33 cellular contexts compared by ENCODE assay signal in the genomic region with DNA sequence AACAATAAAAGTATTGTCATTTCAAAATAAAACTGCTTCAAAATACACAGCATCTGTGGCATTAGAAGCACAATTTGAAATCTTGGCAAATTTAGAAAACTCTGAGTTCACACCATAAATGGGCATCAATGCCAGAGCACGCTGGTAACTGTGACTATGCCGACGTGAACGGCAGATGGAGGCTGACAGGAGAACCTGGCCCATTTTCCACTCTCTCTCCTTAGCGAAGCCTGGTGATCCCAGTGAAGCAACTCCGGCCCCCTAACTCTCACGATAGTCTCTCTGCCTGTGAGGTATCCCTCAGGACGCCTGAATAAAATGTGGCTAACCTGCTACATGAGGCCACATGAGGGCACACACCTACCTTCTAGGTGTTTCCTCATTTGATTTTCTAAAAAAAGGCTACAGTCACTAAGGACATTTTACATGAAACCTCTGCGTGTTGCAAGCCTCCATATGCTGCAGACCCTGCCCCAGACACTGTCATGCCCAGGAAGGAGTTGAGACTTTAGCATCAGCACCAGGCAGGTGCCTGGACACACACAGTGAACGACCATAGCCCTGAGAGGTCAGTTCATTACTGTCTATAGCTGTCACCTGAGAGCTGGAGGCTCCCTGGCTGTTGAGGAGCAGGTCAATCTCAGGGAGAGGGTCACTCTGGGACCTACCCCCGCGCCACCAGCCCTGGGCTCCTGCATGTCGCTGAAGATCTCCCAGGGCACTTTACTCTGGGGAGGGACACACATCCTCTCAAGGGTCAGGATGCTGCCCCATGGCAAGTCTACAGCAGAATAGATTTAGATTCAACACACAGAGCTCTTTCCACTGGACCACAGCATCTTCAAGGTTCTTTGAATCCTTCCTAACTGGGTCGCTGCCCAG.
DNase-seq lines count a peak whose midpoint lies in the region; ATAC-seq, FAIRE-seq and TF ChIP-seq lines count a peak whose summit lies in the region.
"Had no signal": no experiment of that assay in that cellular context is flagged by ENCODE, and none has a peak within 500 bp of the region (broad histone marks: within the 10 kb centered on the region; RNA-seq: fewer than 3 reads in every experiment).

No MANE protein-coding gene starts in this region.

- H3K4me1 Mint-ChIP-seq in activated CD8-positive, alpha-beta T cell treated with anti-CD3 and anti-CD28 coated beads, Interleukin-2, amount 10 ng/mL, durations not matched to agents 7 days and 5 days (ENCODE audit: low read depth) = no peaks in the 10 kb centered on the region
- no peaks in the 10 kb centered on the region for H3K4me1 Mint-ChIP-seq in activated CD8-positive, alpha-beta T cell treated with anti-CD3 and anti-CD28 coated beads for 36 hours (ENCODE audit: low read depth)
- no peaks in the 10 kb centered on the region for H3K4me1 Mint-ChIP-seq in stimulated activated effector memory CD8-positive, alpha-beta T cell treated with anti-CD3 and anti-CD28 coated beads, Interleukin-12 subunit alpha, Interleukin-12 subunit beta, amount 100 ng/mL, for 72 hours
- H3K4me1 Mint-ChIP-seq in T-cell = no peaks in the 10 kb centered on the region
- H3K4me1 Mint-ChIP-seq: activated naive CD8-positive, alpha-beta T cell treated with anti-CD3 and anti-CD28 coated beads for 36 hours; central memory CD8-positive, alpha-beta T cell; WTC11 had no signal

- H3K4me3 ChIP-seq in bronchial epithelial cell (ENCODE audit: low read depth, low read length) = no peak overlapping the region
- H3K4me3 ChIP-seq: GM12878, GM23248, lower lobe of right lung, prostate gland, tibial artery had no signal

- H3K9me3 Mint-ChIP-seq in activated CD8-positive, alpha-beta T cell treated with anti-CD3 and anti-CD28 coated beads, Interleukin-2, amount 10 ng/mL, durations not matched to agents 7 days and 5 days (ENCODE audit: insufficient read depth) = no peaks in the 10 kb centered on the region
- H3K9me3 Mint-ChIP-seq in activated CD8-positive, alpha-beta T cell treated with anti-CD3 and anti-CD28 coated beads for 36 hours = no peaks in the 10 kb centered on the region
- no peaks in the 10 kb centered on the region for H3K9me3 Mint-ChIP-seq in stimulated activated effector memory CD8-positive, alpha-beta T cell treated with anti-CD3 and anti-CD28 coated beads, Interleukin-12 subunit alpha, Interleukin-12 subunit beta, amount 100 ng/mL, for 72 hours
- H3K9me3 Mint-ChIP-seq in T-cell = no peaks in the 10 kb centered on the region
- H3K9me3 Mint-ChIP-seq: activated naive CD8-positive, alpha-beta T cell treated with anti-CD3 and anti-CD28 coated beads for 36 hours; CD4-positive, alpha-beta memory T cell; central memory CD8-positive, alpha-beta T cell; HFFc6; WTC11 had no signal

- intact Hi-C loops in activated CD8-positive, alpha-beta T cell treated with anti-CD3 and anti-CD28 coated beads for 36 hours (cut with micrococcal nuclease) = no loop called here

- H3K27me3 ChIP-seq in bronchial epithelial cell (ENCODE audit: control insufficient read depth, insufficient read depth, low read length) = no peaks in the 10 kb centered on the region
- H3K27me3 ChIP-seq: tibial artery had no signal

- H3K36me3 Mint-ChIP-seq in activated CD8-positive, alpha-beta T cell treated with anti-CD3 and anti-CD28 coated beads, Interleukin-2, amount 10 ng/mL, durations not matched to agents 7 days and 5 days (ENCODE audit: low read depth) = peaks cover 25% of the 10 kb centered on the region
- peaks cover 12% of the 10 kb centered on the region for H3K36me3 Mint-ChIP-seq in activated CD8-positive, alpha-beta T cell treated with anti-CD3 and anti-CD28 coated beads for 36 hours (ENCODE audit: low read depth)
- H3K36me3 Mint-ChIP-seq in stimulated activated effector memory CD8-positive, alpha-beta T cell treated with anti-CD3 and anti-CD28 coated beads, Interleukin-12 subunit alpha, Interleukin-12 subunit beta, amount 100 ng/mL, for 72 hours = peaks cover 81% of the 10 kb centered on the region
- H3K36me3 Mint-ChIP-seq in T-cell = peaks cover 57% of the 10 kb centered on the region

- no peak for TF ChIP-seq CTCF in activated CD8-positive, alpha-beta T cell treated with anti-CD3 and anti-CD28 coated beads for 36 hours (IDR thresholded peaks at IDR 0.05)
- TF ChIP-seq CTCF in bronchial epithelial cell (IDR thresholded peaks at IDR 0.05; ENCODE audit: insufficient read depth, low read length, severe bottlenecking) = no peak

- FAIRE-seq in bronchial epithelial cell (lab: Jason Lieb, UNC) = peak; percentile 58
- FAIRE-seq: GM12878, kidney had no signal

- peak overlapping the region; percentile 50 for H3K27ac Mint-ChIP-seq in activated CD8-positive, alpha-beta T cell treated with anti-CD3 and anti-CD28 coated beads, Interleukin-2, amount 10 ng/mL, durations not matched to agents 7 days and 5 days
- no peak overlapping the region for H3K27ac Mint-ChIP-seq in activated CD8-positive, alpha-beta T cell treated with anti-CD3 and anti-CD28 coated beads for 36 hours
- peak overlapping the region; percentile 23 for H3K27ac Mint-ChIP-seq in stimulated activated effector memory CD8-positive, alpha-beta T cell treated with anti-CD3 and anti-CD28 coated beads, Interleukin-12 subunit alpha, Interleukin-12 subunit beta, amount 100 ng/mL, for 72 hours
- H3K27ac Mint-ChIP-seq in T-cell = peak overlapping the region in 1 of 2 donors; percentile 61
- H3K27ac Mint-ChIP-seq: HFFc6, WTC11 had no signal

- H3K27me3 Mint-ChIP-seq in activated CD8-positive, alpha-beta T cell treated with anti-CD3 and anti-CD28 coated beads, Interleukin-2, amount 10 ng/mL, durations not matched to agents 7 days and 5 days (ENCODE audit: low read depth) = no peaks in the 10 kb centered on the region
- H3K27me3 Mint-ChIP-seq in activated CD8-positive, alpha-beta T cell treated with anti-CD3 and anti-CD28 coated beads for 36 hours = no peaks in the 10 kb centered on the region
- H3K27me3 Mint-ChIP-seq in T-cell = no peaks in the 10 kb centered on the region
- H3K27me3 Mint-ChIP-seq: activated naive CD8-positive, alpha-beta T cell treated with anti-CD3 and anti-CD28 coated beads for 36 hours; CD4-positive, alpha-beta memory T cell; central memory CD8-positive, alpha-beta T cell had no signal

- POLR2A ChIA-PET in activated CD8-positive, alpha-beta T cell treated with anti-CD3 and anti-CD28 coated beads, Interleukin-2, amount 10 ng/mL, durations not matched to agents 7 days and 5 days (lab: Charles Lee) = no interaction called here
- POLR2A ChIA-PET in activated CD8-positive, alpha-beta T cell treated with anti-CD3 and anti-CD28 coated beads for 36 hours (lab: Charles Lee) = no interaction called here
- POLR2A ChIA-PET in T-cell (lab: Charles Lee) = no interaction called here

- CTCF ChIA-PET in activated CD8-positive, alpha-beta T cell treated with anti-CD3 and anti-CD28 coated beads, Interleukin-2, amount 10 ng/mL, durations not matched to agents 7 days and 5 days (lab: Charles Lee) = no interaction called here
- CTCF ChIA-PET in activated CD8-positive, alpha-beta T cell treated with anti-CD3 and anti-CD28 coated beads for 36 hours (lab: Charles Lee) = no interaction called here
- CTCF ChIA-PET in T-cell (lab: Charles Lee) = no interaction called here

- no peak overlapping the region for H3K4me3 Mint-ChIP-seq in activated CD8-positive, alpha-beta T cell treated with anti-CD3 and anti-CD28 coated beads, Interleukin-2, amount 10 ng/mL, durations not matched to agents 7 days and 5 days
- no peak overlapping the region for H3K4me3 Mint-ChIP-seq in activated CD8-positive, alpha-beta T cell treated with anti-CD3 and anti-CD28 coated beads for 36 hours
- no peak overlapping the region for H3K4me3 Mint-ChIP-seq in stimulated activated effector memory CD8-positive, alpha-beta T cell treated with anti-CD3 and anti-CD28 coated beads, Interleukin-12 subunit alpha, Interleukin-12 subunit beta, amount 100 ng/mL, for 72 hours
- H3K4me3 Mint-ChIP-seq in T-cell = no peak overlapping the region
- H3K4me3 Mint-ChIP-seq: activated naive CD8-positive, alpha-beta T cell treated with anti-CD3 and anti-CD28 coated beads for 36 hours; CD4-positive, alpha-beta memory T cell; central memory CD8-positive, alpha-beta T cell; HFFc6; WTC11 had no signal

- peaks cover 34% of the 10 kb centered on the region for H3K36me3 ChIP-seq in bronchial epithelial cell (ENCODE audit: control insufficient read depth, insufficient read depth, low read length)

- ATAC-seq in activated CD8-positive, alpha-beta T cell treated with anti-CD3 and anti-CD28 coated beads, Interleukin-2, amount 10 ng/mL, durations not matched to agents 7 days and 5 days = no peak
- no peak for ATAC-seq in activated CD8-positive, alpha-beta T cell treated with anti-CD3 and anti-CD28 coated beads for 36 hours
- ATAC-seq in stimulated activated effector memory CD8-positive, alpha-beta T cell treated with anti-CD3 and anti-CD28 coated beads, Interleukin-12 subunit alpha, Interleukin-12 subunit beta, amount 100 ng/mL, for 72 hours = no peak
- ATAC-seq in T-cell (replicated peaks in 1 of 4) (no peak), GM19452 (IDR thresholded peaks at IDR 0.05; ENCODE audit: unreplicated experiment) (no peak)
- ATAC-seq: GM12878, lower lobe of right lung, Right ventricle myocardium inferior, WTC11 had no signal

- no peak for DNase-seq in activated CD8-positive, alpha-beta T cell treated with anti-CD3 and anti-CD28 coated beads, Interleukin-2, amount 10 ng/mL, durations not matched to agents 7 days and 5 days
- no peak for DNase-seq in activated CD8-positive, alpha-beta T cell treated with anti-CD3 and anti-CD28 coated beads for 36 hours
- DNase-seq in bronchial epithelial cell (ENCODE audit: low read depth) = no peak
- DNase-seq in islet precursor cell = peak; percentile 32
- peak in 1 of 2 donors; percentile 35 for DNase-seq in stimulated activated effector memory CD8-positive, alpha-beta T cell treated with anti-CD3 and anti-CD28 coated beads, Interleukin-12 subunit alpha, Interleukin-12 subunit beta, amount 100 ng/mL, for 72 hours (ENCODE audit: low spot score in 2 of 2)
- no peak for DNase-seq in T-cell
- DNase-seq in putamen (ENCODE audit: low spot score) = no peak
- DNase-seq: 8988T; activated CD4-positive, alpha-beta T cell treated with anti-CD3 and anti-CD28 coated beads, Interleukin-2, amount 50 U/mL, for 1 hour; activated effector memory CD4-positive, alpha-beta T cell treated with Interleukin-2 at 50 U/mL for 16 hours; activated naive CD8-positive, alpha-beta T cell treated with anti-CD3 and anti-CD28 coated beads for 36 hours; aorta; CD4-positive, alpha-beta memory T cell; glutamatergic neuron; GM23248; HFFc6; KG1; kidney; lower lobe of right lung; MM.1S; NCI-H1417; NCI-H446; NCI-H774; OCI-M1; stimulated activated CD4-positive, alpha-beta T cell treated with anti-CD3 and anti-CD28 coated beads, Interleukin-15, amount 100 ng/mL, for 24 hours; stimulated activated naive CD4-positive, alpha-beta T cell treated with Interleukin-2 at 50 U/mL for 16 hours had no signal
